ENCODE assay signal across 27 cellular contexts in genomic region chr2:7982054-7982453, GRCh38.
"Had no signal": no experiment of that assay in that cellular context is flagged by ENCODE, and none has a peak within 500 bp of the region (broad histone marks: within the 10 kb centered on the region; RNA-seq: fewer than 3 reads in every experiment).

No MANE protein-coding gene starts in this region.

- FAIRE-seq: endometrium, endothelial cell of umbilical vein, frontal cortex had no signal

- DNase-seq: colonic mucosa; cortex of kidney; dermis blood vessel endothelial cell; dorsolateral prefrontal cortex; effector CD4-positive, alpha-beta T cell; effector CD8-positive, alpha-beta T cell; effector memory CD4-positive, alpha-beta T cell; effector memory CD8-positive, alpha-beta T cell; endodermal cell; erythroblast; esophagus squamous epithelium; foreskin fibroblast; foreskin keratinocyte; foreskin melanocyte; gastrocnemius medialis; glutamatergic neuron; head of caudate nucleus; heart left ventricle; heart right ventricle had no signal

- ATAC-seq: effector memory CD8-positive, alpha-beta T cell; esophagus mucosa; foreskin keratinocyte; gastrocnemius medialis; gastroesophageal sphincter; heart left ventricle; heart right ventricle had no signal

- H3K27me3 ChIP-seq: colonic mucosa, dorsolateral prefrontal cortex, esophagus muscularis mucosa, esophagus squamous epithelium, foreskin keratinocyte, gastrocnemius medialis, gastroesophageal sphincter, heart left ventricle, heart right ventricle had no signal

- H3K36me3 ChIP-seq: colonic mucosa, esophagus muscularis mucosa, esophagus squamous epithelium, gastrocnemius medialis, gastroesophageal sphincter, heart left ventricle, heart right ventricle had no signal

- H3K27ac ChIP-seq: colonic mucosa, coronary artery, dorsolateral prefrontal cortex, epithelial cell of prostate, esophagus muscularis mucosa, esophagus squamous epithelium, foreskin keratinocyte, gastrocnemius medialis, gastroesophageal sphincter, heart left ventricle, heart right ventricle had no signal

- H3K4me1 ChIP-seq: colonic mucosa, foreskin keratinocyte, gastrocnemius medialis, gastroesophageal sphincter, heart left ventricle, heart right ventricle had no signal

- H3K4me3 ChIP-seq: colonic mucosa, coronary artery, dorsolateral prefrontal cortex, esophagus muscularis mucosa, esophagus squamous epithelium, gastrocnemius medialis, gastroesophageal sphincter, heart left ventricle, heart right ventricle had no signal

- H3K9me3 ChIP-seq: colonic mucosa, esophagus squamous epithelium had no signal
